8 cellular contexts compared by ENCODE assay signal in the genomic region with DNA sequence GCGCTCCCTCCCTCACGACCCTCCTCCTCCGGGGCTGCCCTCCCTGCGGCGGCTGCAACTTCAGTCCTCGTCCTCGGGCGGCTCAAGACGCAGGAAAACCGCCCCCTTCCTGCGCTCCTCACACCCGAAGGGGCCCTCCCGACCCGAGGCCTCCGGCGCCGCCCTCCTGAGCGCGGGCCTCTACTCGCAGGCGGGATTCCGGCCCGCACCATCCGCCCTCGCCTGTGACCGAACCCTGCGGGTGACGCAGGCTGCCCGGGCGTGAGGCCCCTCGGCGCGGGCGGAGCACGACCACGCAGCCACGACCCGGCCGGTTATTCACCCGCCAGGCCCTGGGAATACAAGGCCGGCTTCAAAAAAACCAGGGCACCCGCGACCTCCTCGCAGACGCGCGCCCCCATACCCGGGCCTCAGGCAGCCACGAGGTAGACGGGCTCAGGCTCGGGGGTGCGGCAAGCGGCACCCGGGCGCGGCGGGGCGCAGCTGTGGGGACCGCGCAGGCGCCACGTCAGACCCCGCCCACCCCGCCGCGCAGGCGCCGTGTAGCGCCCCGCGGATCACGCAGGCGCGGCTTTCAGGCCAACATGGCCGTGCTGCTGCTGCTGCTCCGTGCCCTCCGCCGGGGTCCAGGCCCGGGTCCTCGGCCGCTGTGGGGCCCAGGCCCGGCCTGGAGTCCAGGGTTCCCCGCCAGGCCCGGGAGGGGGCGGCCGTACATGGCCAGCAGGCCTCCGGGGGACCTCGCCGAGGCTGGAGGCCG. TPM values are rescaled to one million over a fixed set of nuclear protein-coding genes. Genes with fewer than 3 reads are reported as not detected.
DNase-seq lines count a peak whose midpoint lies in the region; ATAC-seq, FAIRE-seq and TF ChIP-seq lines count a peak whose summit lies in the region.

A gene (plus strand): TSS at position 570 of the 757 bp plus-strand sequence. CDS start 15 bp downstream, at position 585.

- peak within 1 kb of the TSS; percentile 88 for H3K9ac ChIP-seq in HUES48 (ENCODE audit: low read depth, low read length)
- H3K9ac ChIP-seq in PC-3 (ENCODE audit: low read length), result peak within 1 kb of the TSS; percentile 100
- peak within 1 kb of the TSS; percentile 91 to 95 for H3K9ac ChIP-seq in mucosa of rectum (ENCODE audit: low read depth in 1 of 2, low read length in 2 of 2)

- peaks cover 46% of the 10 kb centered on the region for H3K79me2 ChIP-seq in PC-3 (ENCODE audit: low read length)

- POLR2A ChIA-PET in PC-3 (lab: Charles Lee; ENCODE audit: unreplicated experiment), result interaction anchor here (0.6 kb wide), 1 partner anchor 132 kb away, joined by 3 read pairs; no protein-coding TSS in a partner anchor

- ATAC-seq in GM21390 (IDR thresholded peaks at IDR 0.05; ENCODE audit: unreplicated experiment) (peak; percentile 68), PC-3 (peak; percentile 73)

- peak within 1 kb of the TSS; percentile 64; the same call in 1 of the 2 replicates for H2AFZ ChIP-seq in PC-3 (ENCODE audit: low read length)

- no peaks in the 10 kb centered on the region for H3K9me3 ChIP-seq in HUES48 (ENCODE audit: control insufficient read depth, insufficient read depth, low read length)
- no peaks in the 10 kb centered on the region for H3K9me3 ChIP-seq in PC-3 (ENCODE audit: low read length)
- no peaks in the 10 kb centered on the region for H3K9me3 ChIP-seq in mucosa of rectum (ENCODE audit: control insufficient read depth in 2 of 2, low read length in 2 of 2)

- CTCF ChIA-PET in PC-3 (lab: Charles Lee), result no interaction called here

- TF ChIP-seq CTCF in D721Med (IDR thresholded peaks at IDR 0.05; ENCODE audit: insufficient read depth, missing control alignments) (no peak), PC-3 (conservative IDR thresholded peaks at IDR 0.05; ENCODE audit: low read depth, low read length) (no peak), epithelial cell of proximal tubule (conservative IDR thresholded peaks at IDR 0.05; ENCODE audit: low read depth, low read length) (no peak)

- H3K9me2 ChIP-seq in PC-3 (replicated peaks; ENCODE audit: low read length), result no peaks in the 10 kb centered on the region

- no peaks in the 10 kb centered on the region for H4K20me1 ChIP-seq in PC-3 (ENCODE audit: low read length)

- H3K4me1 ChIP-seq in HUES48 (ENCODE audit: control insufficient read depth, insufficient read depth, low read length), result peaks cover 5% of the 10 kb centered on the region
- H3K4me1 ChIP-seq in PC-3 (ENCODE audit: insufficient read depth, low read length), result peaks cover 29% of the 10 kb centered on the region
- H3K4me1 ChIP-seq in mucosa of rectum (ENCODE audit: control insufficient read depth in 2 of 2, insufficient read depth in 2 of 2, low read length in 2 of 2), result peaks cover 33 to 39% of the 10 kb centered on the region in 2 donors

- no TSS peak for BruUV-seq in PC-3 (replicated peaks; lab: Mats Ljungman, UMichigan)

- H3K4me3 ChIP-seq in HUES48 (ENCODE audit: low read depth, low read length) (peak within 1 kb of the TSS; percentile 94), PC-3 (ENCODE audit: low read length) (peak within 1 kb of the TSS; percentile 99), epithelial cell of proximal tubule (ENCODE audit: low read depth, low read length) (peak within 1 kb of the TSS; percentile 94), mucosa of rectum (ENCODE audit: low read length in 2 of 2) (peak within 1 kb of the TSS; percentile 87 to 93)

- H3K27ac ChIP-seq in HUES48 (ENCODE audit: low read depth, low read length), result peak within 1 kb of the TSS; percentile 92
- H3K27ac ChIP-seq in PC-3 (ENCODE audit: low read length), result peak within 1 kb of the TSS; percentile 89
- peak within 1 kb of the TSS; percentile 93 to 94 for H3K27ac ChIP-seq in mucosa of rectum (ENCODE audit: low read depth in 2 of 2, low read length in 2 of 2)

- DNase-seq in D721Med (ENCODE audit: insufficient read length, low spot score) (peak; percentile 76), PC-3 (peak; percentile 84), activated T-cell treated with anti-CD3 and anti-CD28 coated beads for 4 hours (peak; percentile 84), epithelial cell of proximal tubule (ENCODE audit: low read depth) (no peak)
- peak; percentile 73 to 80 for DNase-seq in stimulated activated CD8-positive, alpha-beta memory T cell treated with anti-CD3 and anti-CD28 coated beads, Interleukin-4, amount 100 ng/mL, for 4 hours (ENCODE audit: low read depth in 2 of 2, low spot score in 1 of 2)

- FAIRE-seq in D721Med (lab: Jason Lieb, UNC), result no peak

- peak within 1 kb of the TSS; percentile 93 for H3K4me2 ChIP-seq in PC-3 (ENCODE audit: low read length)

- no peaks in the 10 kb centered on the region for H3F3A ChIP-seq in PC-3 (ENCODE audit: low read length, unreplicated experiment)

- H3K27me3 ChIP-seq in HUES48 (ENCODE audit: control insufficient read depth, insufficient read depth, low read length) (no peaks in the 10 kb centered on the region; the same call in 1 of the 2 replicates), PC-3 (ENCODE audit: low read length) (no peaks in the 10 kb centered on the region), mucosa of rectum (ENCODE audit: control insufficient read depth in 2 of 2, insufficient read depth in 2 of 2, low read length in 2 of 2) (no peaks in the 10 kb centered on the region)

- intact Hi-C loops in PC-3 (cut with micrococcal nuclease), result no loop called here

- H3K36me3 ChIP-seq in HUES48 (ENCODE audit: control insufficient read depth, insufficient read depth, low read length) (peaks cover 26% of the 10 kb centered on the region), PC-3 (ENCODE audit: low read depth, low read length) (peaks cover 17% of the 10 kb centered on the region), mucosa of rectum (ENCODE audit: control insufficient read depth in 2 of 2, insufficient read depth in 2 of 2, low read length in 2 of 2) (peaks cover 17 to 19% of the 10 kb centered on the region in 2 donors)

RNA-seq across cellular contexts. Expression of the gene that starts here (rescaled TPM):
- total RNA-seq in PC-3 (2014; rRNA removed) (94.3 and 106 TPM in 2 replicates), epithelial cell of proximal tubule (66.7 and 122 TPM in 2 replicates)
